Comparison of ENCODE assay signal across 8 cellular contexts in the genomic region with DNA sequence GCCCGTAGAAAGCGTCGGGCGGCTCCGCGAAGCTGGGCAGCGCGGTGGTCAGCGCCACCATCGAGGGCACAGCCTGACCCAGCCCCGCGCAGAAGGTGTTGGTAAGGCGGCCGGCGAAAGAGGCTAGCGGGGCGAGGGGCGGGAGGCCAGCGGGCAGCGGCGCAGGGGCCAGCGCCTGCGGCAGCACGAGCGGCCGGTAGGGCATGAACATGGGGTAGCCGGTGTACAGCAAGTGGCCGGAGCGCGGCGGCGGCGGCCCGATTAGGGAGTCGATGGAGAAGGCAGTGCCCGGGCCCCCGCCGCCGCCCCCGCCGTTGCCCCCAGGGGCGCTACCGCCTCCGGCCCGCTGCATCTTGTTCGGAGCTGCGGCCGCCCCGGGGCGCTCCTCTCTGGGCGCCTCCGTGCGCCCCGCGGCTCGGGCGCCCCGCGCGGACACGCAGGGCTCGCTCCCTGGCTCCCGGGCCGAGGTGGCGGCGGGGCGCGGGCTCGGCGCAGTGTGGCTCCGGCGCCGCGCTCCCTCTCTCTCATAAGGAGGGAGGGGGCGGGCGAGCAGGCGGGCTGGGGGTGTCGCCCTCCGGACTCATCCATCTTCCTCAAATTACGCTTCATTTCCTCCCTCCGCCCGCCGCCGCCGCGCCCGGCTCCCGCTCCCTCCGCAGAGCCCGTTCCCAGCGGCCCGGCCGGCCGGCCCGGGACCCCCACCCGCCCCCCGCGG. TPM values are rescaled to one million over a fixed set of nuclear protein-coding genes. Genes with fewer than 3 reads are reported as not detected.
DNase-seq lines count a peak whose midpoint lies in the region; ATAC-seq lines count a peak whose summit lies in the region.

A gene (minus strand): TSS at position 498 of the 715 bp plus-strand sequence. CDS start 146 bp downstream, at position 352.

- peaks cover 5% of the 10 kb centered on the region for H3K4me1 Mint-ChIP-seq in activated CD8-positive, alpha-beta memory T cell treated with anti-CD3 and anti-CD28 coated beads, Interleukin-2, amount 10 ng/mL, durations not matched to agents 7 days and 5 days
- H3K4me1 Mint-ChIP-seq in activated T-helper 17 cell treated with anti-CD3 and anti-CD28 coated beads, Interleukin-2, amount 50 U/mL, for 72 hours = peaks cover 9% of the 10 kb centered on the region

- H3K27ac Mint-ChIP-seq in activated CD8-positive, alpha-beta memory T cell treated with anti-CD3 and anti-CD28 coated beads, Interleukin-2, amount 10 ng/mL, durations not matched to agents 7 days and 5 days = no peak within 1 kb of the TSS
- no peak within 1 kb of the TSS for H3K27ac Mint-ChIP-seq in activated T-helper 17 cell treated with anti-CD3 and anti-CD28 coated beads, Interleukin-2, amount 50 U/mL, for 72 hours

- peak within 1 kb of the TSS; percentile 38 for H3K4me3 Mint-ChIP-seq in activated CD8-positive, alpha-beta memory T cell treated with anti-CD3 and anti-CD28 coated beads, Interleukin-2, amount 10 ng/mL, durations not matched to agents 7 days and 5 days
- peak within 1 kb of the TSS; percentile 59 for H3K4me3 Mint-ChIP-seq in activated T-helper 17 cell treated with anti-CD3 and anti-CD28 coated beads, Interleukin-2, amount 50 U/mL, for 72 hours

- no peaks in the 10 kb centered on the region for H3K9me3 Mint-ChIP-seq in activated CD8-positive, alpha-beta memory T cell treated with anti-CD3 and anti-CD28 coated beads, Interleukin-2, amount 10 ng/mL, durations not matched to agents 7 days and 5 days (ENCODE audit: low read depth)
- H3K9me3 Mint-ChIP-seq in activated T-helper 17 cell treated with anti-CD3 and anti-CD28 coated beads, Interleukin-2, amount 50 U/mL, for 72 hours = no peaks in the 10 kb centered on the region

- no peaks in the 10 kb centered on the region for H3K36me3 Mint-ChIP-seq in activated CD8-positive, alpha-beta memory T cell treated with anti-CD3 and anti-CD28 coated beads, Interleukin-2, amount 10 ng/mL, durations not matched to agents 7 days and 5 days
- no peaks in the 10 kb centered on the region for H3K36me3 Mint-ChIP-seq in activated T-helper 17 cell treated with anti-CD3 and anti-CD28 coated beads, Interleukin-2, amount 50 U/mL, for 72 hours (ENCODE audit: low read depth)

- CTCF ChIA-PET in activated CD8-positive, alpha-beta memory T cell treated with anti-CD3 and anti-CD28 coated beads, Interleukin-2, amount 10 ng/mL, durations not matched to agents 7 days and 5 days (lab: Charles Lee) = interaction anchor here (0.6 to 3.7 kb wide), 16 partner anchors 8 to 149 kb away, joined by 3 to 24 read pairs (median 4); a partner anchor contains a TSS

- DNase-seq in activated CD8-positive, alpha-beta memory T cell treated with anti-CD3 and anti-CD28 coated beads, Interleukin-2, amount 10 ng/mL, durations not matched to agents 7 days and 5 days = no peak
- DNase-seq in activated CD8-positive, alpha-beta memory T cell treated with anti-CD3 and anti-CD28 coated beads for 24 hours = no peak
- DNase-seq in hepatic stellate cell (ENCODE audit: low spot score) = peak; percentile 41
- no peak for DNase-seq in skeletal muscle cell (ENCODE audit: low read depth)
- no peak for DNase-seq in NCI-H1092 (lab: John Stamatoyannopoulos, UW)

- H3K27me3 Mint-ChIP-seq in activated CD8-positive, alpha-beta memory T cell treated with anti-CD3 and anti-CD28 coated beads, Interleukin-2, amount 10 ng/mL, durations not matched to agents 7 days and 5 days = peaks cover 42% of the 10 kb centered on the region
- H3K27me3 Mint-ChIP-seq in activated T-helper 17 cell treated with anti-CD3 and anti-CD28 coated beads, Interleukin-2, amount 50 U/mL, for 72 hours = peaks cover 26% of the 10 kb centered on the region

- ATAC-seq in activated CD8-positive, alpha-beta memory T cell treated with anti-CD3 and anti-CD28 coated beads, Interleukin-2, amount 10 ng/mL, durations not matched to agents 7 days and 5 days = peak; percentile 50
- ATAC-seq in activated T-helper 17 cell treated with anti-CD3 and anti-CD28 coated beads, Interleukin-2, amount 50 U/mL, for 72 hours (replicated peaks) = peak; percentile 41
- ATAC-seq in HG03039 (IDR thresholded peaks at IDR 0.05; ENCODE audit: unreplicated experiment) (no peak), GM18870 (IDR thresholded peaks at IDR 0.05; ENCODE audit: unreplicated experiment) (no peak)

- H3K4me3 ChIP-seq in skeletal muscle cell (ENCODE audit: low read depth, low read length) = peak within 1 kb of the TSS; percentile 35

RNA-seq across cellular contexts. Expression of the gene that starts here (rescaled TPM):
- total RNA-seq in activated CD8-positive, alpha-beta memory T cell treated with anti-CD3 and anti-CD28 coated beads, Interleukin-2, amount 10 ng/mL, durations not matched to agents 7 days and 5 days = not detected
- total RNA-seq in activated T-helper 17 cell treated with anti-CD3 and anti-CD28 coated beads, Interleukin-2, amount 50 U/mL, for 72 hours = 1 to 10 TPM in 1 of 2 donors, not detected in 1; 1.2 TPM

Comparison
In these comparisons a context has a peak if more than half of its experiments do, and no peak if none do; other contexts are left out.
1. Peak in ATAC-seq in activated CD8-positive, alpha-beta memory T cell treated with anti-CD3 and anti-CD28 coated beads, Interleukin-2, amount 10 ng/mL, durations not matched to agents 7 days and 5 days; RNA of the gene not detected or under 1 TPM.